Comparison of ENCODE assay signal across 16 cellular contexts in genomic region chr20:43820742-43821330, GRCh38.
"Had no signal": no experiment of that assay in that cellular context is flagged by ENCODE, and none has a peak within 500 bp of the region (broad histone marks: within the 10 kb centered on the region; RNA-seq: fewer than 3 reads in every experiment).

No MANE protein-coding gene starts in this region.

- H3K36me3 ChIP-seq: adrenal gland, cardiac muscle cell, left lung, tibial artery, uterus had no signal

- H3K9me3 ChIP-seq: adrenal gland, left lung, tibial artery, uterus had no signal

- H3K4me1 ChIP-seq: adrenal gland, left lung, tibial artery, uterus had no signal

- H3K4me3 ChIP-seq: adrenal gland, cardiac muscle cell, left lung, tibial artery, uterus had no signal

- H3K27me3 ChIP-seq: adrenal gland, tibial artery, uterus had no signal

- H3K9me3 Mint-ChIP-seq: activated naive CD4-positive, alpha-beta T cell treated with anti-CD3 and anti-CD28 coated beads, Interleukin-2, amount 50 U/mL, for 72 hours had no signal

- H3K27ac ChIP-seq: adrenal gland, cardiac muscle cell, left lung, tibial artery, uterus had no signal

- FAIRE-seq: frontal cortex, kidney had no signal

- ATAC-seq: left lung had no signal

- H3K27ac Mint-ChIP-seq: activated naive CD4-positive, alpha-beta T cell treated with anti-CD3 and anti-CD28 coated beads, Interleukin-2, amount 50 U/mL, for 72 hours had no signal

- H3K36me3 Mint-ChIP-seq: activated naive CD4-positive, alpha-beta T cell treated with anti-CD3 and anti-CD28 coated beads, Interleukin-2, amount 50 U/mL, for 72 hours had no signal

- DNase-seq: activated gamma-delta T cell treated with Interleukin-2 at 50 U/mL for 16 hours; adrenal gland; hypothalamus; kidney; left lung; occipital lobe; posterior cingulate gyrus; retina; stimulated activated CD4-positive, alpha-beta T cell treated with anti-CD3 and anti-CD28 coated beads, Interleukin-12 subunit alpha, Interleukin-12 subunit beta, amount 100 ng/mL, for 4 hours; stimulated activated naive CD8-positive, alpha-beta T cell treated with anti-CD3 and anti-CD28 coated beads, Interleukin-15, Interleukin-2, amounts not matched to agents 100 U/mL and 50 U/mL, for 24 hours; substantia nigra; tibial artery; uterus had no signal
